Comparison of ENCODE assay signal across 27 cellular contexts in genomic region chr19:51792932-51793331, GRCh38. TPM values are rescaled to one million over a fixed set of nuclear protein-coding genes. Genes with fewer than 3 reads are reported as not detected.
"Had no signal": no experiment of that assay in that cellular context is flagged by ENCODE, and none has a peak within 500 bp of the region (broad histone marks: within the 10 kb centered on the region; RNA-seq: fewer than 3 reads in every experiment).

No MANE protein-coding gene starts in this region.

- DNase-seq: stimulated activated CD4-positive, alpha-beta T cell treated with anti-CD3 and anti-CD28 coated beads, Interleukin-2, amount 100 ng/mL, for 48 hours; stimulated activated CD4-positive, alpha-beta T cell treated with anti-CD3 and anti-CD28 coated beads, Interleukin-4, amount 100 ng/mL, for 1 hour; stimulated activated CD4-positive, alpha-beta T cell treated with anti-CD3 and anti-CD28 coated beads, Interleukin-4, amount 100 ng/mL, for 24 hours; stimulated activated CD4-positive, alpha-beta T cell treated with anti-CD3 and anti-CD28 coated beads, Interleukin-4, amount 100 ng/mL, for 4 hours; stimulated activated CD8-positive, alpha-beta memory T cell treated with anti-CD3 and anti-CD28 coated beads, Interleukin-4, amount 100 ng/mL, for 48 hours; stimulated activated naive B cell treated with anti-CD40 and anti-IgM and Interleukin-4, amounts not matched to agents 10 μg/mL and 1 μg/mL and 100 μg/mL, for 72 hours; stimulated activated naive CD4-positive, alpha-beta T cell; stimulated activated naive CD4-positive, alpha-beta T cell treated with Interleukin-2 at 50 U/mL for 16 hours; stimulated activated naive CD8-positive, alpha-beta T cell treated with anti-CD3 and anti-CD28 coated beads, Interleukin-15, amount 100 ng/mL, for 72 hours; stimulated activated naive CD8-positive, alpha-beta T cell treated with anti-CD3 and anti-CD28 coated beads, Interleukin-15, Interleukin-2, amounts not matched to agents 100 U/mL and 50 U/mL, for 24 hours; stomach; substantia nigra; testis; thyroid gland; tibial artery; transverse colon; upper lobe of left lung; upper lobe of right lung; uterus had no signal

- FAIRE-seq: urothelium cell line had no signal

- H3K9me3 ChIP-seq: suprapubic skin, testis, thoracic aorta, thyroid gland, tibial artery, tibial nerve, transverse colon, upper lobe of left lung, upper lobe of right lung, vagina had no signal

- H3K27ac ChIP-seq: stomach, suprapubic skin, thoracic aorta, thyroid gland, tibial artery, tibial nerve, transverse colon, upper lobe of left lung, upper lobe of right lung, uterus, vagina had no signal

- H3K4me3 ChIP-seq: stomach, suprapubic skin, testis, thoracic aorta, thyroid gland, tibial artery, tibial nerve, transverse colon, upper lobe of left lung, upper lobe of right lung, uterus, vagina had no signal

- H3K4me1 ChIP-seq: stomach, suprapubic skin, thyroid gland, tibial artery, tibial nerve, transverse colon, upper lobe of right lung, uterus, vagina had no signal

- H3K36me3 ChIP-seq: stomach, suprapubic skin, thoracic aorta, thyroid gland, tibial artery, tibial nerve, transverse colon, upper lobe of left lung, upper lobe of right lung, uterus, vagina had no signal

- ATAC-seq: stimulated activated effector memory CD8-positive, alpha-beta T cell treated with anti-CD3 and anti-CD28 coated beads, Interleukin-12 subunit alpha, Interleukin-12 subunit beta, amount 100 ng/mL, for 72 hours; stimulated activated memory B cell treated with anti-CD40 and anti-IgM and Interleukin-4, amounts not matched to agents 10 μg/mL and 1 μg/mL and 100 μg/mL, for 72 hours; stimulated activated naive B cell treated with anti-CD40 and anti-IgM and Interleukin-4, amounts not matched to agents 10 μg/mL and 1 μg/mL and 100 μg/mL, for 72 hours; stimulated activated naive CD8-positive, alpha-beta T cell treated with anti-CD3 and anti-CD28 coated beads, Interleukin-15, amount 100 ng/mL, for 72 hours; stimulated activated naive CD8-positive, alpha-beta T cell treated with anti-CD3 and anti-CD28 coated beads, Interleukin-15, Interleukin-2, amounts not matched to agents 100 U/mL and 50 U/mL, for 24 hours; upper lobe of right lung had no signal

- H3K27me3 ChIP-seq: suprapubic skin, testis, thyroid gland, tibial artery, tibial nerve, transverse colon, upper lobe of left lung, upper lobe of right lung, uterus, vagina had no signal

RNA-seq across cellular contexts. Expression of gene FPR2, which starts 32.0 kb away (rescaled TPM):
- total RNA-seq: temporal lobe, transverse colon, vagina had no signal
